16 cellular contexts compared by ENCODE assay signal in the genomic region with DNA sequence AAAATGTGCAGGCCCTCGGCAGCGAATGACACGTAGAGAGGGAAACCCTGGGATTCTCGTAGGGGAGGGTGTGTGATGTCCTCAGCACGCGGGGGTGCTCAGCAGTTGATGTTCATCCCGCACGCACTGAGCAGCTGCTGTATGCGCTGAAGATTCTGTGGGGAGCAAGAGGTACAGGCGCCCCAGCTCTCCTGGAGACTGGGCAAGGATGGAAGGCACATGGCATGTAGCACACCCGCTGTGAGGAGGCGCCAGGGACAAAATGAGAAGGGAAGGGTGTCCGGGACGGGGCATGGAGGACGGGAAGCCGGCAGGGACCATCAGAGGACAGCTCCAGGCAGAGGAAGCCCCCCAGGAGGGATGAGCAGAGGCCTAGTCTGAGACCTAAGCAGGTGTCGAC. TPM values are rescaled to one million over a fixed set of nuclear protein-coding genes. Genes with fewer than 3 reads are reported as not detected.
DNase-seq lines count a peak whose midpoint lies in the region; ATAC-seq, FAIRE-seq and TF ChIP-seq lines count a peak whose summit lies in the region.
"Had no signal": no experiment of that assay in that cellular context is flagged by ENCODE, and none has a peak within 500 bp of the region (broad histone marks: within the 10 kb centered on the region; RNA-seq: fewer than 3 reads in every experiment).

No MANE protein-coding gene starts in this region.

- 70 to 83% (median 75%) methylated on average over 17 of the region's 17 CpGs for WGBS in heart left ventricle, 4 donors
- WGBS in upper lobe of left lung, 2 donors: 75 to 80% methylated on average over 17 of the region's 17 CpGs

- H3K79me2 ChIP-seq in parathyroid adenoma: peaks cover 16% of the 10 kb centered on the region

- DNase-seq in heart left ventricle (peak in 1 of 5 donors; percentile 13), cardiac septum (ENCODE audit: low spot score) (no peak), islet precursor cell (peak; percentile 45), upper lobe of left lung (peak in 1 of 2 donors; percentile 18), NCI-H1930 (lab: John Stamatoyannopoulos, UW) (no peak), HTR-8/SVneo (ENCODE audit: insufficient read length, low spot score) (no peak)
- DNase-seq: activated B cell treated with CpG ODN at 0.5 μM for 24 hours; activated CD4-positive, alpha-beta T cell treated with anti-CD3 and anti-CD28 coated beads, Interleukin-2, amount 50 U/mL, for 4 hours; AML-193; CD8-positive, alpha-beta memory T cell; naive thymus-derived CD4-positive, alpha-beta T cell; NCI-H2081 had no signal

- H3K4me1 ChIP-seq in heart left ventricle: peaks cover 6 to 67% (median 28%) of the 10 kb centered on the region in 12 donors
- H3K4me1 ChIP-seq in parathyroid adenoma: no peaks in the 10 kb centered on the region
- H3K4me1 ChIP-seq in upper lobe of left lung: peaks cover 6 to 47% (median 30%) of the 10 kb centered on the region in 4 donors

- H3K9ac ChIP-seq in parathyroid adenoma: no peak overlapping the region

- H3K27me3 ChIP-seq in heart left ventricle (no peaks in the 10 kb centered on the region), parathyroid adenoma (ENCODE audit: control insufficient read depth, insufficient read depth, low read length) (no peaks in the 10 kb centered on the region), upper lobe of left lung (no peaks in the 10 kb centered on the region)

- H3K9me3 ChIP-seq in heart left ventricle (no peaks in the 10 kb centered on the region), parathyroid adenoma (ENCODE audit: control insufficient read depth, low read length) (no peaks in the 10 kb centered on the region), upper lobe of left lung (no peaks in the 10 kb centered on the region)

- no peak overlapping the region for H2AFZ ChIP-seq in parathyroid adenoma

- intact Hi-C loops in heart left ventricle (cut with DNase I) (no loop called here), cardiac septum (cut with DNase I) (no loop called here)

- H3K4me2 ChIP-seq in parathyroid adenoma (ENCODE audit: low read length): no peak overlapping the region

- FAIRE-seq in HTR-8/SVneo (lab: Jason Lieb, UNC): no peak
- FAIRE-seq: A204.1, astrocyte had no signal

- ATAC-seq in heart left ventricle (no peak), upper lobe of left lung (ENCODE audit: low FRiP score in 2 of 2) (peak in 1 of 2 donors; percentile 18), HG02588 (IDR thresholded peaks at IDR 0.05; ENCODE audit: unreplicated experiment) (no peak)
- ATAC-seq: naive thymus-derived CD4-positive, alpha-beta T cell had no signal

- TF ChIP-seq CTCF in heart left ventricle (IDR thresholded peaks at IDR 0.05) (no peak), parathyroid adenoma (IDR thresholded peaks at IDR 0.05) (no peak), upper lobe of left lung (IDR thresholded peaks at IDR 0.05) (no peak)

- H3K4me3 ChIP-seq in heart left ventricle: peak overlapping the region in 4 of 12 donors; percentile 0 to 24 (median 19)
- no peak overlapping the region for H3K4me3 ChIP-seq in parathyroid adenoma (ENCODE audit: low read depth, low read length)
- H3K4me3 ChIP-seq in upper lobe of left lung: no peak overlapping the region

- TF ChIP-seq POLR2A in heart left ventricle (IDR thresholded peaks at IDR 0.05): no peak
- no peak for TF ChIP-seq POLR2A in upper lobe of left lung (IDR thresholded peaks at IDR 0.05)

- no peak for TF ChIP-seq EP300 in upper lobe of left lung (IDR thresholded peaks at IDR 0.05)

- H3K27ac ChIP-seq in heart left ventricle (peak overlapping the region; percentile 4 to 79 (median 63)), parathyroid adenoma (peak overlapping the region; percentile 59), upper lobe of left lung (peak overlapping the region; percentile 27 to 82 (median 64))

- H3K36me3 ChIP-seq in heart left ventricle: no peaks in the 10 kb centered on the region
- no peaks in the 10 kb centered on the region for H3K36me3 ChIP-seq in parathyroid adenoma (ENCODE audit: control insufficient read depth, insufficient read depth, low read length)
- no peaks in the 10 kb centered on the region for H3K36me3 ChIP-seq in upper lobe of left lung

RNA-seq across cellular contexts. Expression of gene ATP11A, which starts 15.4 kb away (rescaled TPM):
- total RNA-seq in heart left ventricle: 100 to 1,000 TPM in 5 of 9 donors, 10 to 100 TPM in 4; 51.4 to 146 (median 110) TPM
- polyA plus RNA-seq in heart left ventricle: 10 to 100 TPM; 20.5 to 91.2 TPM
- 96.5 TPM for total RNA-seq in cardiac septum
- total RNA-seq in upper lobe of left lung: 100 to 1,000 TPM; 159 to 285 (median 260) TPM
